In the genomic region with DNA sequence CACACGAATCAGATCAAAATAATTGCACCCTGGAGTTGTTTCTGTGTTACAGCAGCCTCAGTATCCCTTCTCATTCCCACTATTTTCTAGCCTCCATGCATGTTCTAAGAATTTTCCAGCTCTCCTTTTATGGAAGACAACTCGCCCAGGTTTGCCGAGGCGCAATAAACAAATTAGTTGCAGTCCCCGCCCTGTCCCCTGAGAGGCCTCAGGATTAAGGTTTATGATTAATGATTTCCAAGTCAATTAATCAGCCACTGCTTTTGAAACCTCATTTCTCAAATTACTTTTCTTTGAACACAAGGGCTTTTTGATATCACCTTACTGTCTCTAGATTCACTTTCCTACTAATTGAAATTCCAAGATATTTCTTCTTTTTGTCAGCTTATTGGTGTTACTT, we compare ENCODE assay signal across 28 cellular contexts.
"Had no signal": no experiment of that assay in that cellular context is flagged by ENCODE, and none has a peak within 500 bp of the region (broad histone marks: within the 10 kb centered on the region; RNA-seq: fewer than 3 reads in every experiment).

No MANE protein-coding gene starts in this region.

- H3K4me1 Mint-ChIP-seq: memory B cell, naive B cell had no signal

- H3K36me3 ChIP-seq: colonic mucosa, esophagus squamous epithelium, gastrocnemius medialis, left lung had no signal

- H3K4me3 Mint-ChIP-seq: dendritic cell treated with granulocyte-macrophage colony-stimulating factor and Interleukin-4, amounts not matched to agents 40 ng/mL and 50 ng/mL, for 4 days; effector memory CD8-positive, alpha-beta T cell; endodermal cell; memory B cell; naive B cell had no signal

- H3K27me3 ChIP-seq: colonic mucosa, esophagus squamous epithelium, gastrocnemius medialis, heart right ventricle, left lung had no signal

- H3K27ac Mint-ChIP-seq: dendritic cell treated with granulocyte-macrophage colony-stimulating factor and Interleukin-4, amounts not matched to agents 40 ng/mL and 50 ng/mL, for 4 days; effector memory CD8-positive, alpha-beta T cell; endodermal cell; memory B cell; naive B cell had no signal

- FAIRE-seq: endometrium, islet of Langerhans, keratinocyte had no signal

- H3K4me1 ChIP-seq: colonic mucosa, esophagus squamous epithelium, gastrocnemius medialis, heart right ventricle, left lung had no signal

- H3K27ac ChIP-seq: colonic mucosa, epithelial cell of prostate, esophagus squamous epithelium, gastrocnemius medialis, heart right ventricle, left lung had no signal

- H3K9me3 Mint-ChIP-seq: dendritic cell treated with granulocyte-macrophage colony-stimulating factor and Interleukin-4, amounts not matched to agents 40 ng/mL and 50 ng/mL, for 4 days had no signal

- H3K9me3 ChIP-seq: colonic mucosa, esophagus squamous epithelium, gastrocnemius medialis had no signal

- H3K36me3 Mint-ChIP-seq: memory B cell, naive B cell had no signal

- DNase-seq: colonic mucosa; cortex of kidney; effector CD8-positive, alpha-beta T cell; effector memory CD8-positive, alpha-beta T cell; endodermal cell; erythroblast; esophagus squamous epithelium; foreskin fibroblast; foreskin melanocyte; gastrocnemius medialis; glutamatergic neuron; head of caudate nucleus; heart right ventricle; hippocampal formation; left cardiac atrium; left lung; left ventricle myocardium superior; mammary epithelial cell; mesendoderm; midbrain; naive B cell had no signal

- H3K4me3 ChIP-seq: colonic mucosa, esophagus squamous epithelium, gastrocnemius medialis, heart right ventricle, left lung, lung had no signal
